In the genomic region with DNA sequence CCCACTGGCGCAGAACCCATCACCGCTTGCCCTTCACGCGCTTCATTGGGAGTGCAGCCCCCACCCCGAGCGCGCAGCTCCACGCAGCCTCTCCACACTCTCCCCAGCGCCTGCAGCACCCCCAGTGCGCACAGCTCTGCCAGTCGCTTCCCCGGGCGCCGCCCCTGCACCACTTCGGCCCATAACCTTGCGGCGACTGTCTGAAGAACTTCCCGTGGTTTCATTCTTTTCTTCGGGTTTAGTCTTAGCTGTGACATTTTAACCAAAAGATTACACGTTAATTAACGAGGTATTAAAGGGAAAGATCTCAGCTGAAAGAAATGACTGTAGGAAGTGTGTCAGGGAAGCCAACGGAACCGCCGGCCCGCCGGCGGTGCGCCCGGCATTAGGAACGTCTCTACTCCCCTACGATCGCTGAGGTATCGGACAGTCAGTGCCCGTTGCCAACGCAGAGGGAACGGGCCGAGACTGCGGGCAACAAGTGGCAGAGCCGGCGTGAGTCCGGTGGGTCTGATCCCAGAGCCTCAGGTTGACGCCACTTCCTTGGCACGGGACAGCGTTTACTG, we compare ENCODE assay signal across 7 cellular contexts. TPM values are rescaled to one million over a fixed set of nuclear protein-coding genes. Genes with fewer than 3 reads are reported as not detected.
A peak's percentile ranks its signal among the peaks of the same experiment; 100 is the strongest.
DNase-seq lines count a peak whose midpoint lies in the region; ATAC-seq and TF ChIP-seq lines count a peak whose summit lies in the region.
"Not testable (repeated sequence)": the region's sequence is repeated elsewhere in the genome, so short reads cannot be mapped to it uniquely, and the experiment has no call there.

No MANE protein-coding gene starts in this region.

- DNase-seq in GM13976 (ENCODE audit: low spot score) (peak; percentile 25), NCI-H2196 (lab: John Stamatoyannopoulos, UW; ENCODE audit: unreplicated experiment) (peak; percentile 53), inferior parietal cortex (ENCODE audit: extremely low spot score) (peak; percentile 36)
- not testable (repeated sequence) for DNase-seq in activated CD8-positive, alpha-beta memory T cell treated with anti-CD3 and anti-CD28 coated beads, Interleukin-2, amount 10 ng/mL, durations not matched to agents 7 days and 5 days; progenitor cell of endocrine pancreas (ENCODE audit: low spot score, unreplicated experiment)

- H3K4me1 Mint-ChIP-seq in activated CD8-positive, alpha-beta memory T cell treated with anti-CD3 and anti-CD28 coated beads, Interleukin-2, amount 10 ng/mL, durations not matched to agents 7 days and 5 days, result peaks cover 25% of the 10 kb centered on the region
- H3K4me1 Mint-ChIP-seq in progenitor cell of endocrine pancreas (ENCODE audit: low read depth), result not testable (repeated sequence)

- not testable (repeated sequence) for H3K27me3 Mint-ChIP-seq in activated CD8-positive, alpha-beta memory T cell treated with anti-CD3 and anti-CD28 coated beads, Interleukin-2, amount 10 ng/mL, durations not matched to agents 7 days and 5 days
- H3K27me3 Mint-ChIP-seq in progenitor cell of endocrine pancreas, result peaks cover 29% of the 10 kb centered on the region

- WGBS in ectodermal cell, 2 experiments, result 0 to 1% methylated on average over 43 of the region's 44 CpGs

- H3K27ac Mint-ChIP-seq in activated CD8-positive, alpha-beta memory T cell treated with anti-CD3 and anti-CD28 coated beads, Interleukin-2, amount 10 ng/mL, durations not matched to agents 7 days and 5 days, result peak overlapping the region; percentile 75
- H3K27ac Mint-ChIP-seq in progenitor cell of endocrine pancreas, result peak overlapping the region; percentile 70

- not testable (repeated sequence) for H3K9me3 ChIP-seq in ectodermal cell (ENCODE audit: control insufficient read depth, low read length)

- peak overlapping the region; percentile 78 for H3K4me3 ChIP-seq in ectodermal cell (ENCODE audit: insufficient read depth, low read depth, low read length)

- not testable (repeated sequence) for H3K9me3 Mint-ChIP-seq in activated CD8-positive, alpha-beta memory T cell treated with anti-CD3 and anti-CD28 coated beads, Interleukin-2, amount 10 ng/mL, durations not matched to agents 7 days and 5 days (ENCODE audit: low read depth); progenitor cell of endocrine pancreas (ENCODE audit: low read depth)

- not testable (repeated sequence) for TF ChIP-seq CTCF in GM13976 (IDR thresholded peaks at IDR 0.05; ENCODE audit: borderline replicate concordance, control extremely low read depth, extremely low read depth, insufficient read depth, missing control alignments); progenitor cell of endocrine pancreas (IDR thresholded peaks at IDR 0.05; ENCODE audit: unreplicated experiment)

- H3K36me3 Mint-ChIP-seq in activated CD8-positive, alpha-beta memory T cell treated with anti-CD3 and anti-CD28 coated beads, Interleukin-2, amount 10 ng/mL, durations not matched to agents 7 days and 5 days; progenitor cell of endocrine pancreas (ENCODE audit: insufficient read depth): not testable (repeated sequence)

- in situ Hi-C loops in GM13976 (cut with MboI; ENCODE audit: low sequenced_read_pairs, unreplicated experiment), result not testable (repeated sequence)

- CTCF ChIA-PET in activated CD8-positive, alpha-beta memory T cell treated with anti-CD3 and anti-CD28 coated beads, Interleukin-2, amount 10 ng/mL, durations not matched to agents 7 days and 5 days (lab: Charles Lee), result interaction anchor here (1.2 kb wide), 1 partner anchor 121 kb away, joined by 3 read pairs; no protein-coding TSS in a partner anchor

- peaks cover 33% of the 10 kb centered on the region for H3K27me3 ChIP-seq in ectodermal cell (ENCODE audit: control insufficient read depth, insufficient read depth, low read length, poor library complexity, severe bottlenecking)

- peak overlapping the region; percentile 88 for H3K4me3 Mint-ChIP-seq in activated CD8-positive, alpha-beta memory T cell treated with anti-CD3 and anti-CD28 coated beads, Interleukin-2, amount 10 ng/mL, durations not matched to agents 7 days and 5 days
- peak overlapping the region; percentile 87 for H3K4me3 Mint-ChIP-seq in progenitor cell of endocrine pancreas (ENCODE audit: low read depth)

- H3K27ac ChIP-seq in ectodermal cell (ENCODE audit: insufficient read depth, low read depth, low read length, poor library complexity, severe bottlenecking), result not testable (repeated sequence)

- not testable (repeated sequence) for H3K4me1 ChIP-seq in ectodermal cell (ENCODE audit: control insufficient read depth, insufficient read depth, low read length)

- ATAC-seq in HG02759 (IDR thresholded peaks at IDR 0.05; ENCODE audit: unreplicated experiment), result peak; percentile 59
- ATAC-seq in activated CD8-positive, alpha-beta memory T cell treated with anti-CD3 and anti-CD28 coated beads, Interleukin-2, amount 10 ng/mL, durations not matched to agents 7 days and 5 days, result peak; percentile 66

- H3K36me3 ChIP-seq in ectodermal cell (ENCODE audit: control insufficient read depth, insufficient read depth, low read length), result not testable (repeated sequence)

RNA-seq across cellular contexts. Expression of a gene that starts 0.6 kb away (rescaled TPM):
- total RNA-seq in activated CD8-positive, alpha-beta memory T cell treated with anti-CD3 and anti-CD28 coated beads, Interleukin-2, amount 10 ng/mL, durations not matched to agents 7 days and 5 days, result 1 to 10 TPM; 5.2 to 6.0 TPM
- 6.9 TPM for polyA plus RNA-seq in ectodermal cell (2013, experiment 1 of 4)
- polyA plus RNA-seq in ectodermal cell (2013, experiment 2 of 4), result 6.8 TPM
- polyA plus RNA-seq in ectodermal cell (2013, experiment 3 of 4), result 4.4 TPM
- 5.6 TPM for polyA plus RNA-seq in ectodermal cell (2013, experiment 4 of 4)
- total RNA-seq in progenitor cell of endocrine pancreas, result 18.7 and 19.7 TPM in 2 replicates
